In genomic region chr4:182810103-182810605, GRCh38 we compare ENCODE assay signal across 2 cellular contexts.
TF ChIP-seq lines count a peak whose summit lies in the region.

No MANE protein-coding gene starts in this region.

TF ChIP-seq in WTC11, 78 proteins besides CTCF, POLR2A, EP300 and RAD21 (continued from another document):
- TF ChIP-seq ZNF281 (CRISPR knock-in tag; IDR thresholded peaks at IDR 0.05) (no peak), SMAD3 (CRISPR knock-in tag; IDR thresholded peaks at IDR 0.05; ENCODE audit: borderline replicate concordance) (no peak), NFE2L1 (CRISPR knock-in tag; IDR thresholded peaks at IDR 0.05) (no peak), AFF4 (CRISPR knock-in tag; IDR thresholded peaks at IDR 0.05; ENCODE audit: borderline replicate concordance) (no peak)

TF ChIP-seq in SK-N-SH treated with all-trans-retinoic acid at 6 μM for 48 hours, 23 proteins besides CTCF, POLR2A, EP300 and RAD21 (continued from another document):
- TF ChIP-seq, protein P1, sequence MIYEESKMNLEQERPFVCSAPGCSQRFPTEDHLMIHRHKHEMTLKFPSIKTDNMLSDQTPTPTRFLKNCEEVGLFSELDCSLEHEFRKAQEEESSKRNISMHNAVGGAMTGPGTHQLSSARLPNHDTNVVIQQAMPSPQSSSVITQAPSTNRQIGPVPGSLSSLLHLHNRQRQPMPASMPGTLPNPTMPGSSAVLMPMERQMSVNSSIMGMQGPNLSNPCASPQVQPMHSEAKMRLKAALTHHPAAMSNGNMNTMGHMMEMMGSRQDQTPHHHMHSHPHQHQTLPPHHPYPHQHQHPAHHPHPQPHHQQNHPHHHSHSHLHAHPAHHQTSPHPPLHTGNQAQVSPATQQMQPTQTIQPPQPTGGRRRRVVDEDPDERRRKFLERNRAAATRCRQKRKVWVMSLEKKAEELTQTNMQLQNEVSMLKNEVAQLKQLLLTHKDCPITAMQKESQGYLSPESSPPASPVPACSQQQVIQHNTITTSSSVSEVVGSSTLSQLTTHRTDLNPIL (CRISPR knock-in tag; IDR thresholded peaks at IDR 0.05; ENCODE audit: low read depth) = no peak
- TF ChIP-seq ZFP3 (CRISPR knock-in tag; IDR thresholded peaks at IDR 0.05) = no peak
- no peak for TF ChIP-seq ZNF8 (CRISPR knock-in tag; IDR thresholded peaks at IDR 0.05)
- no peak for TF ChIP-seq ISL1 (CRISPR knock-in tag; IDR thresholded peaks at IDR 0.05)
- TF ChIP-seq CSDC2 (CRISPR knock-in tag; IDR thresholded peaks at IDR 0.05) = no peak
- TF ChIP-seq TOX (CRISPR knock-in tag; IDR thresholded peaks at IDR 0.05; ENCODE audit: borderline replicate concordance) = no peak
